In genomic region chr5:149040421-149040820, GRCh38 we compare ENCODE assay signal across 15 cellular contexts. TPM values are rescaled to one million over a fixed set of nuclear protein-coding genes. Genes with fewer than 3 reads are reported as not detected.
DNase-seq lines count a peak whose midpoint lies in the region; TF ChIP-seq lines count a peak whose summit lies in the region.
"Had no signal": no experiment of that assay in that cellular context is flagged by ENCODE, and none has a peak within 500 bp of the region (broad histone marks: within the 10 kb centered on the region; RNA-seq: fewer than 3 reads in every experiment).

No MANE protein-coding gene starts in this region.

- peak; percentile 65 for DNase-seq in NCI-H226
- DNase-seq in dermis microvascular lymphatic vessel endothelial cell (ENCODE audit: low read depth in 2 of 2) = peak; percentile 93
- DNase-seq in lung microvascular endothelial cell (ENCODE audit: low read depth in 2 of 2) = peak; percentile 75 to 96
- DNase-seq in stimulated activated CD4-positive, alpha-beta T cell treated with anti-CD3 and anti-CD28 coated beads, Interleukin-4, amount 100 ng/mL, for 1 hour = no peak
- DNase-seq in NCI-H748 treated with DMSO at 0.1 percent for 48 hours (lab: John Stamatoyannopoulos, UW) = no peak
- no peak for DNase-seq in DMS79 treated with DMSO at 0.1 percent for 48 hours (lab: John Stamatoyannopoulos, UW)
- DNase-seq in NCI-H1417 (lab: John Stamatoyannopoulos, UW) = no peak
- DNase-seq: BE2C; CD8-positive, alpha-beta memory T cell; H7; NCI-H2029; NCI-H524 treated with DMSO at 0.1 percent for 48 hours had no signal

- H3K27ac ChIP-seq in C4-2B = peak overlapping the region; percentile 42; the same call in 1 of the 2 replicates
- H3K27ac ChIP-seq: RWPE1 had no signal

- no peak for TF ChIP-seq CTCF in C4-2B (conservative IDR thresholded peaks at IDR 0.05)

RNA-seq across cellular contexts. Expression of gene SH3TC2, which starts 22.4 kb away (rescaled TPM):
- total RNA-seq in dermis microvascular lymphatic vessel endothelial cell = 27.2 and 35.7 TPM in 2 replicates
- total RNA-seq in lung microvascular endothelial cell = 4.0 and 15.0 TPM in 2 replicates
- total RNA-seq: CD8-positive, alpha-beta memory T cell; H7; OCI-LY7 had no signal

Comparison
In these comparisons a context has a peak if more than half of its experiments do, and no peak if none do; other contexts are left out.
1. DNase-seq: peak in NCI-H226 (single experiment), dermis microvascular lymphatic vessel endothelial cell (2 of 2) and lung microvascular endothelial cell (2 of 2); none in stimulated activated CD4-positive, alpha-beta T cell treated with anti-CD3 and anti-CD28 coated beads, Interleukin-4, amount 100 ng/mL, for 1 hour (single experiment), NCI-H748 treated with DMSO at 0.1 percent for 48 hours (single experiment), DMS79 treated with DMSO at 0.1 percent for 48 hours (single experiment) and NCI-H1417 (0 of 3).